1 cellular context compared by ENCODE assay signal in the genomic region with DNA sequence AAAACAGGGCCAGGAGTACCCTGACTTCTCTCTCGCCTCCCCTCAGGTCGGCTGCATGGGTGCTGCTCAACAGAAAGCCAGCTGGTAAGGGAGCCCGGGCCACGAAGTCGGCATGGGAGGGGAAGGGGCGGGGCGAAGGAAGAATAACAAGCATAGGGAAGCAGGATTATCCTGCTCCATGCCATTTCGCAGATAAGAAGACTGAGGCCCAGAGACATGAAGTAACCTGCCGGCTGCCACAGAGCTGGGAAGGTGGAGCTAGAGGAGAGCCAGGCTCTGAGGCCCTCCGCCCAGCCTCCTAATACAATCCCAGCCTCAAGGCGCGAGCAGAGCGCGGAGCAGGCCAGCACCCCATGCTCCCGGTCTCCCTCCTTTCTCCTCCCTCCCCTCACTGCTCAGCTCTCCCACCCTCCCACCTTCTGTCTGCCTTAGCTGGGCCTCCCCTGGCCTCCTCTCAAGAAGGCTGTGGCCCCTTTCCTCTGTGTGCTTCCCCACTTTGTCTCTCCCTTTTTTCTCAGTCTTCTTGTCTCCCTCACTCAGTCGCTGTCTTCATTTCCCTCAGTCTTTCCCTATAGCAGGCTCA.
TF ChIP-seq lines count a peak whose summit lies in the region.

No MANE protein-coding gene starts in this region.

TF ChIP-seq in GM23338, 12 proteins besides CTCF, POLR2A, EP300 and RAD21 (continued from another document):
- TF ChIP-seq, protein P1, sequence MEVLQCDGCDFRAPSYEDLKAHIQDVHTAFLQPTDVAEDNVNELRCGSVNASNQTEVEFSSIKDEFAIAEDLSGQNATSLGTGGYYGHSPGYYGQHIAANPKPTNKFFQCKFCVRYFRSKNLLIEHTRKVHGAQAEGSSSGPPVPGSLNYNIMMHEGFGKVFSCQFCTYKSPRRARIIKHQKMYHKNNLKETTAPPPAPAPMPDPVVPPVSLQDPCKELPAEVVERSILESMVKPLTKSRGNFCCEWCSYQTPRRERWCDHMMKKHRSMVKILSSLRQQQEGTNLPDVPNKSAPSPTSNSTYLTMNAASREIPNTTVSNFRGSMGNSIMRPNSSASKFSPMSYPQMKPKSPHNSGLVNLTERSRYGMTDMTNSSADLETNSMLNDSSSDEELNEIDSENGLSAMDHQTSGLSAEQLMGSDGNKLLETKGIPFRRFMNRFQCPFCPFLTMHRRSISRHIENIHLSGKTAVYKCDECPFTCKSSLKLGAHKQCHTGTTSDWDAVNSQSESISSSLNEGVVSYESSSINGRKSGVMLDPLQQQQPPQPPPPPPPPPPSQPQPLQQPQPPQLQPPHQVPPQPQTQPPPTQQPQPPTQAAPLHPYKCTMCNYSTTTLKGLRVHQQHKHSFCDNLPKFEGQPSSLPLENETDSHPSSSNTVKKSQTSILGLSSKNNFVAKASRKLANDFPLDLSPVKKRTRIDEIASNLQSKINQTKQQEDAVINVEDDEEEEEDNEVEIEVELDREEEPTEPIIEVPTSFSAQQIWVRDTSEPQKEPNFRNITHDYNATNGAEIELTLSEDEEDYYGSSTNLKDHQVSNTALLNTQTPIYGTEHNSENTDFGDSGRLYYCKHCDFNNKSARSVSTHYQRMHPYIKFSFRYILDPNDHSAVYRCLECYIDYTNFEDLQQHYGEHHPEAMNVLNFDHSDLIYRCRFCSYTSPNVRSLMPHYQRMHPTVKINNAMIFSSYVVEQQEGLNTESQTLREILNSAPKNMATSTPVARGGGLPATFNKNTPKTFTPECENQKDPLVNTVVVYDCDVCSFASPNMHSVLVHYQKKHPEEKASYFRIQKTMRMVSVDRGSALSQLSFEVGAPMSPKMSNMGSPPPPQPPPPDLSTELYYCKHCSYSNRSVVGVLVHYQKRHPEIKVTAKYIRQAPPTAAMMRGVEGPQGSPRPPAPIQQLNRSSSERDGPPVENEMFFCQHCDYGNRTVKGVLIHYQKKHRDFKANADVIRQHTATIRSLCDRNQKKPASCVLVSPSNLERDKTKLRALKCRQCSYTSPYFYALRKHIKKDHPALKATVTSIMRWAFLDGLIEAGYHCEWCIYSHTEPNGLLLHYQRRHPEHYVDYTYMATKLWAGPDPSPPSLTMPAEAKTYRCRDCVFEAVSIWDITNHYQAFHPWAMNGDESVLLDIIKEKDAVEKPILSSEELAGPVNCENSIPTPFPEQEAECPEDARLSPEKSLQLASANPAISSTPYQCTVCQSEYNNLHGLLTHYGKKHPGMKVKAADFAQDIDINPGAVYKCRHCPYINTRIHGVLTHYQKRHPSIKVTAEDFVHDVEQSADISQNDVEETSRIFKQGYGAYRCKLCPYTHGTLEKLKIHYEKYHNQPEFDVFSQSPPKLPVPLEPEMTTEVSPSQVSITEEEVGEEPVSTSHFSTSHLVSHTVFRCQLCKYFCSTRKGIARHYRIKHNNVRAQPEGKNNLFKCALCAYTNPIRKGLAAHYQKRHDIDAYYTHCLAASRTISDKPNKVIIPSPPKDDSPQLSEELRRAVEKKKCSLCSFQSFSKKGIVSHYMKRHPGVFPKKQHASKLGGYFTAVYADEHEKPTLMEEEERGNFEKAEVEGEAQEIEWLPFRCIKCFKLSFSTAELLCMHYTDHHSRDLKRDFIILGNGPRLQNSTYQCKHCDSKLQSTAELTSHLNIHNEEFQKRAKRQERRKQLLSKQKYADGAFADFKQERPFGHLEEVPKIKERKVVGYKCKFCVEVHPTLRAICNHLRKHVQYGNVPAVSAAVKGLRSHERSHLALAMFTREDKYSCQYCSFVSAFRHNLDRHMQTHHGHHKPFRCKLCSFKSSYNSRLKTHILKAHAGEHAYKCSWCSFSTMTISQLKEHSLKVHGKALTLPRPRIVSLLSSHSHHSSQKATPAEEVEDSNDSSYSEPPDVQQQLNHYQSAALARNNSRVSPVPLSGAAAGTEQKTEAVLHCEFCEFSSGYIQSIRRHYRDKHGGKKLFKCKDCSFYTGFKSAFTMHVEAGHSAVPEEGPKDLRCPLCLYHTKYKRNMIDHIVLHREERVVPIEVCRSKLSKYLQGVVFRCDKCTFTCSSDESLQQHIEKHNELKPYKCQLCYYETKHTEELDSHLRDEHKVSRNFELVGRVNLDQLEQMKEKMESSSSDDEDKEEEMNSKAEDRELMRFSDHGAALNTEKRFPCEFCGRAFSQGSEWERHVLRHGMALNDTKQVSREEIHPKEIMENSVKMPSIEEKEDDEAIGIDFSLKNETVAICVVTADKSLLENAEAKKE (CRISPR knock-in tag; IDR thresholded peaks at IDR 0.05) = no peak
- no peak for TF ChIP-seq ZNF114 (CRISPR knock-in tag; IDR thresholded peaks at IDR 0.05)
- no peak for TF ChIP-seq JUNB (IDR thresholded peaks at IDR 0.05; ENCODE audit: unreplicated experiment)
- no peak for TF ChIP-seq ZNF331 (CRISPR knock-in tag; IDR thresholded peaks at IDR 0.05; ENCODE audit: low read depth)
- TF ChIP-seq, protein P2, sequence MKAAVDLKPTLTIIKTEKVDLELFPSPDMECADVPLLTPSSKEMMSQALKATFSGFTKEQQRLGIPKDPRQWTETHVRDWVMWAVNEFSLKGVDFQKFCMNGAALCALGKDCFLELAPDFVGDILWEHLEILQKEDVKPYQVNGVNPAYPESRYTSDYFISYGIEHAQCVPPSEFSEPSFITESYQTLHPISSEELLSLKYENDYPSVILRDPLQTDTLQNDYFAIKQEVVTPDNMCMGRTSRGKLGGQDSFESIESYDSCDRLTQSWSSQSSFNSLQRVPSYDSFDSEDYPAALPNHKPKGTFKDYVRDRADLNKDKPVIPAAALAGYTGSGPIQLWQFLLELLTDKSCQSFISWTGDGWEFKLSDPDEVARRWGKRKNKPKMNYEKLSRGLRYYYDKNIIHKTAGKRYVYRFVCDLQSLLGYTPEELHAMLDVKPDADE (IDR thresholded peaks at IDR 0.05) = no peak
- TF ChIP-seq EZH2phosphoT487 (IDR thresholded peaks at IDR 0.05; ENCODE audit: unreplicated experiment) = no peak
- TF ChIP-seq NANOG (IDR thresholded peaks at IDR 0.05; ENCODE audit: borderline replicate concordance) = no peak
